Comparison of ENCODE assay signal across 1 cellular context in genomic region chr11:34357646-34358257, GRCh38.
TF ChIP-seq lines count a peak whose summit lies in the region.

ABTB2 (minus strand) TSS chr11:34358010.

TF ChIP-seq in HepG2, 621 proteins besides CTCF, POLR2A, EP300 and RAD21 (continued from another document and continues in another):
- TF ChIP-seq ZBTB4 (CRISPR knock-in tag; IDR thresholded peaks at IDR 0.05; ENCODE audit: borderline replicate concordance) (no peak; the same call in 1 of the 2 replicates), ZNF234 (CRISPR knock-in tag; conservative IDR thresholded peaks at IDR 0.05) (no peak), TBX2 (CRISPR knock-in tag; IDR thresholded peaks at IDR 0.05; ENCODE audit: borderline replicate concordance) (0 out of 2 replicates have a peak, but pooled peaks have one; percentile 22), ZNF563 (CRISPR knock-in tag; IDR thresholded peaks at IDR 0.05) (no peak), JUN (CRISPR knock-in tag; IDR thresholded peaks at IDR 0.05) (no peak), NCOR1 (IDR thresholded peaks at IDR 0.05; ENCODE audit: borderline replicate concordance, low read length) (no peak), PHF5A (CRISPR knock-in tag; IDR thresholded peaks at IDR 0.05; ENCODE audit: low read depth, unreplicated experiment) (no peak), CEBPG (CRISPR knock-in tag; IDR thresholded peaks at IDR 0.05) (no peak), SNAI1 (CRISPR knock-in tag; IDR thresholded peaks at IDR 0.05; ENCODE audit: borderline replicate concordance) (peak; percentile 68; the same call in 1 of the 2 replicates), NFATC3 (CRISPR knock-in tag; IDR thresholded peaks at IDR 0.05) (0 out of 2 replicates have a peak, but pooled peaks have one; percentile 42), KDM2A (CRISPR knock-in tag; IDR thresholded peaks at IDR 0.05; ENCODE audit: borderline replicate concordance, low read depth) (no peak; the same call in 1 of the 2 replicates), AKNA (CRISPR knock-in tag; IDR thresholded peaks at IDR 0.05; ENCODE audit: borderline replicate concordance) (peak; percentile 63; the same call in 1 of the 2 replicates), RAD51 (IDR thresholded peaks at IDR 0.05; ENCODE audit: borderline replicate concordance) (no peak), GATAD2A (CRISPR knock-in tag; IDR thresholded peaks at IDR 0.05) (no peak; the same call in 1 of the 2 replicates), ZMYM2 (CRISPR knock-in tag; IDR thresholded peaks at IDR 0.05) (no peak), CAMTA2 (CRISPR knock-in tag; IDR thresholded peaks at IDR 0.05; ENCODE audit: borderline replicate concordance) (no peak), NFE2L2 (IDR thresholded peaks at IDR 0.05; ENCODE audit: low read length) (no peak), HNF4G (IDR thresholded peaks at IDR 0.05; ENCODE audit: borderline replicate concordance, low read depth, low read length) (no peak), HNF4G (CRISPR knock-in tag; IDR thresholded peaks at IDR 0.05; ENCODE audit: borderline replicate concordance, low read depth) (no peak), KDM3A (CRISPR knock-in tag; IDR thresholded peaks at IDR 0.05; ENCODE audit: low read depth) (no peak), ZNF589 (CRISPR knock-in tag; conservative IDR thresholded peaks at IDR 0.05) (no peak), ZNF441 (CRISPR knock-in tag; IDR thresholded peaks at IDR 0.05; ENCODE audit: borderline replicate concordance) (no peak), ZFP62 (CRISPR knock-in tag; IDR thresholded peaks at IDR 0.05) (no peak), ZNF776 (CRISPR knock-in tag; IDR thresholded peaks at IDR 0.05) (no peak), MTA1 (CRISPR knock-in tag; IDR thresholded peaks at IDR 0.05; ENCODE audit: borderline replicate concordance) (no peak), HOXA3 (CRISPR knock-in tag; IDR thresholded peaks at IDR 0.05) (no peak), SRSF1 (optimal IDR thresholded peaks at IDR 0.05; ENCODE audit: low read depth, low read length) (no peak), ZNF382 (CRISPR knock-in tag; IDR thresholded peaks at IDR 0.05; ENCODE audit: borderline replicate concordance) (no peak), MYC (CRISPR knock-in tag; IDR thresholded peaks at IDR 0.05; ENCODE audit: borderline replicate concordance) (no peak), SMC3 (IDR thresholded peaks at IDR 0.05; ENCODE audit: low read length) (no peak), NCOA5 (CRISPR knock-in tag; IDR thresholded peaks at IDR 0.05) (no peak), ZFYVE20 (CRISPR knock-in tag; IDR thresholded peaks at IDR 0.05; ENCODE audit: borderline replicate concordance, low read depth) (no peak), SP1 (IDR thresholded peaks at IDR 0.05) (no peak), SP1 (CRISPR knock-in tag; IDR thresholded peaks at IDR 0.05) (peak; percentile 91), ZNF207 (IDR thresholded peaks at IDR 0.05; ENCODE audit: borderline replicate concordance) (no peak), ZMYM3 (CRISPR knock-in tag; IDR thresholded peaks at IDR 0.05) (no peak; the same call in 1 of the 2 replicates), SMARCC2 (IDR thresholded peaks at IDR 0.05) (no peak), ZNF615 (CRISPR knock-in tag; IDR thresholded peaks at IDR 0.05; ENCODE audit: borderline replicate concordance) (no peak), FOXA1 (IDR thresholded peaks at IDR 0.05) (no peak), FOXA1 (CRISPR knock-in tag; IDR thresholded peaks at IDR 0.05) (0 out of 2 replicates have a peak, but pooled peaks have one; percentile 9), HNF1A (IDR thresholded peaks at IDR 0.05; ENCODE audit: low read depth) (no peak), HNF1A (CRISPR knock-in tag; IDR thresholded peaks at IDR 0.05; ENCODE audit: borderline replicate concordance) (no peak), ARNTL (CRISPR knock-in tag; IDR thresholded peaks at IDR 0.05) (no peak), ZSCAN9 (CRISPR knock-in tag; IDR thresholded peaks at IDR 0.05; ENCODE audit: borderline replicate concordance) (no peak), TP53 (CRISPR knock-in tag; conservative IDR thresholded peaks at IDR 0.05) (no peak), ADNP (CRISPR knock-in tag; IDR thresholded peaks at IDR 0.05) (no peak), TBX3 (IDR thresholded peaks at IDR 0.05; ENCODE audit: borderline replicate concordance) (no peak), ZFAT (CRISPR knock-in tag; conservative IDR thresholded peaks at IDR 0.05) (no peak), RFXAP (CRISPR knock-in tag; IDR thresholded peaks at IDR 0.05; ENCODE audit: borderline replicate concordance) (no peak; the same call in 1 of the 2 replicates), ZNF331 (CRISPR knock-in tag; IDR thresholded peaks at IDR 0.05) (0 out of 2 replicates have a peak, but pooled peaks have one; percentile 20), MLLT10 (CRISPR knock-in tag; IDR thresholded peaks at IDR 0.05) (no peak), ZNF674 (CRISPR knock-in tag; IDR thresholded peaks at IDR 0.05; ENCODE audit: low read depth) (no peak), ZNF121 (CRISPR knock-in tag; IDR thresholded peaks at IDR 0.05) (no peak), TRIM24 (CRISPR knock-in tag; IDR thresholded peaks at IDR 0.05) (no peak), RFX1 (IDR thresholded peaks at IDR 0.05) (no peak)
- TF ChIP-seq, protein P1, sequence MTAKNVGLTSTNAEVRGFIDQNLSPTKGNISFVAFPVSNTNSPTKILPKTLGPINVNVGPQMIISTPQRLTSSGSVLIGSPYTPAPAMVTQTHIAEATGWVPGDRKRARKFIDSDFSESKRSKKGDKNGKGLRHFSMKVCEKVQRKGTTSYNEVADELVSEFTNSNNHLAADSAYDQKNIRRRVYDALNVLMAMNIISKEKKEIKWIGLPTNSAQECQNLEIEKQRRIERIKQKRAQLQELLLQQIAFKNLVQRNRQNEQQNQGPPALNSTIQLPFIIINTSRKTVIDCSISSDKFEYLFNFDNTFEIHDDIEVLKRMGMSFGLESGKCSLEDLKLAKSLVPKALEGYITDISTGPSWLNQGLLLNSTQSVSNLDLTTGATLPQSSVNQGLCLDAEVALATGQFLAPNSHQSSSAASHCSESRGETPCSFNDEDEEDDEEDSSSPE (CRISPR knock-in tag; IDR thresholded peaks at IDR 0.05), result no peak
- TF ChIP-seq, protein P2, sequence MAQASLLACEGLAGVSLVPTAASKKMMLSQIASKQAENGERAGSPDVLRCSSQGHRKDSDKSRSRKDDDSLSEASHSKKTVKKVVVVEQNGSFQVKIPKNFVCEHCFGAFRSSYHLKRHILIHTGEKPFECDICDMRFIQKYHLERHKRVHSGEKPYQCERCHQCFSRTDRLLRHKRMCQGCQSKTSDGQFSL (CRISPR knock-in tag; IDR thresholded peaks at IDR 0.05), result no peak
- TF ChIP-seq, protein P3, sequence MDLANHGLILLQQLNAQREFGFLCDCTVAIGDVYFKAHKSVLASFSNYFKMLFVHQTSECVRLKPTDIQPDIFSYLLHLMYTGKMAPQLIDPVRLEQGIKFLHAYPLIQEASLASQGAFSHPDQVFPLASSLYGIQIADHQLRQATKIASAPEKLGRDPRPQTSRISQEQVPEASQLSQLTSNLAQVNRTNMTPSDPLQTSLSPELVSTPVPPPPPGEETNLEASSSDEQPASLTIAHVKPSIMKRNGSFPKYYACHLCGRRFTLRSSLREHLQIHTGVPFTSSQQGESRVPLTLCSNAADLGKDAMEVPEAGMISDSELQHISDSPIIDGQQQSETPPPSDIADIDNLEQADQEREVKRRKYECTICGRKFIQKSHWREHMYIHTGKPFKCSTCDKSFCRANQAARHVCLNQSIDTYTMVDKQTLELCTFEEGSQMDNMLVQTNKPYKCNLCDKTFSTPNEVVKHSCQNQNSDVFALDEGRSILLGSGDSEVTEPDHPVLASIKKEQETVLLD (CRISPR knock-in tag; IDR thresholded peaks at IDR 0.05; ENCODE audit: low read depth), result 0 out of 2 replicates have a peak, but pooled peaks have one; percentile 36
